8 cellular contexts compared by ENCODE assay signal in genomic region chr6:56955171-56956155, GRCh38. TPM values are rescaled to one million over a fixed set of nuclear protein-coding genes. Genes with fewer than 3 reads are reported as not detected.
A peak's percentile ranks its signal among the peaks of the same experiment; 100 is the strongest.
DNase-seq lines count a peak whose midpoint lies in the region; ATAC-seq and TF ChIP-seq lines count a peak whose summit lies in the region.

No MANE protein-coding gene starts in this region.

- peak overlapping the region; percentile 58 for H2AFZ ChIP-seq in KMS-11 (ENCODE audit: low read depth)

- ATAC-seq in GM21786 (IDR thresholded peaks at IDR 0.05; ENCODE audit: unreplicated experiment), result peak; percentile 57
- peak; percentile 81 for ATAC-seq in Right ventricle myocardium inferior

- peak overlapping the region; percentile 85 for H3K4me2 ChIP-seq in KMS-11

- peak overlapping the region; percentile 95 for H3K27ac ChIP-seq in KMS-11
- H3K27ac ChIP-seq in RWPE1, result peak overlapping the region; percentile 84

- DNase-seq in GDM1 (lab: John Stamatoyannopoulos, UW) (peak; percentile 87), RWPE1 (ENCODE audit: low spot score) (peak; percentile 73), Right ventricle myocardium inferior (ENCODE audit: missing footprints) (peak; percentile 81), osteocyte (ENCODE audit: extremely low spot score, unreplicated experiment) (peak; percentile 97), ureter (ENCODE audit: low spot score) (peak; percentile 91)
- DNase-seq in activated naive CD8-positive, alpha-beta T cell treated with anti-CD3 and anti-CD28 coated beads for 36 hours, result peak; percentile 82

- H3K9me3 Mint-ChIP-seq in activated naive CD8-positive, alpha-beta T cell treated with anti-CD3 and anti-CD28 coated beads for 36 hours, result no peaks in the 10 kb centered on the region
- no peaks in the 10 kb centered on the region for H3K9me3 Mint-ChIP-seq in osteocyte (ENCODE audit: unreplicated experiment)

- no peak overlapping the region for H3K4me3 ChIP-seq in KMS-11 (IDR thresholded peaks at IDR 0.05; ENCODE audit: insufficient read depth, low read depth, low read length)

- H3K4me3 Mint-ChIP-seq in activated naive CD8-positive, alpha-beta T cell treated with anti-CD3 and anti-CD28 coated beads for 36 hours, result peak overlapping the region; percentile 72
- peak overlapping the region; percentile 88 for H3K4me3 Mint-ChIP-seq in osteocyte (ENCODE audit: unreplicated experiment)

- H3K27ac Mint-ChIP-seq in activated naive CD8-positive, alpha-beta T cell treated with anti-CD3 and anti-CD28 coated beads for 36 hours, result no peak overlapping the region
- peak overlapping the region; percentile 93 for H3K27ac Mint-ChIP-seq in osteocyte (ENCODE audit: unreplicated experiment)

- peaks cover 69% of the 10 kb centered on the region for H3K27me3 Mint-ChIP-seq in activated naive CD8-positive, alpha-beta T cell treated with anti-CD3 and anti-CD28 coated beads for 36 hours
- no peaks in the 10 kb centered on the region for H3K27me3 Mint-ChIP-seq in osteocyte (ENCODE audit: unreplicated experiment)

- POLR2A ChIA-PET in RWPE1 (lab: Yijun Ruan, JAX; ENCODE audit: low non-redundant PET), result no interaction called here

- H3K4me1 Mint-ChIP-seq in activated naive CD8-positive, alpha-beta T cell treated with anti-CD3 and anti-CD28 coated beads for 36 hours, result peaks cover 18% of the 10 kb centered on the region
- H3K4me1 Mint-ChIP-seq in osteocyte (ENCODE audit: unreplicated experiment), result peaks cover 70% of the 10 kb centered on the region

- intact Hi-C loops in Right ventricle myocardium inferior (cut with DNase I), result no loop called here

- peak overlapping the region; percentile 83 for H3K9ac ChIP-seq in KMS-11

- H3K36me3 ChIP-seq in KMS-11 (ENCODE audit: insufficient read depth), result 0 out of 2 replicates have a peak, but pooled peaks cover 3% of the 10 kb centered on the region

- TF ChIP-seq CTCF in KMS-11 (conservative IDR thresholded peaks at IDR 0.05; ENCODE audit: low read depth, low read length) (peak; percentile 74), RWPE1 (conservative IDR thresholded peaks at IDR 0.05; ENCODE audit: low read depth) (peak; percentile 82), osteocyte (IDR thresholded peaks at IDR 0.05) (peak; percentile 94)

- peaks cover 38% of the 10 kb centered on the region for H3K4me1 ChIP-seq in KMS-11 (ENCODE audit: low read depth, poor library complexity, severe bottlenecking)

- H3K27me3 ChIP-seq in KMS-11 (ENCODE audit: insufficient read depth, low read depth), result no peaks in the 10 kb centered on the region

- peaks cover 39% of the 10 kb centered on the region for H3K79me2 ChIP-seq in KMS-11 (ENCODE audit: insufficient read depth, low read depth)

- CTCF ChIA-PET in RWPE1 (lab: Yijun Ruan, JAX), result interaction anchor here (0.6 to 1.4 kb wide), 19 partner anchors 9 to 216 kb away, joined by 3 to 14 read pairs (median 3); partner anchors contain the start of genes BAG2 and KIAA1586

- no peaks in the 10 kb centered on the region for H4K20me1 ChIP-seq in KMS-11 (ENCODE audit: insufficient read depth)

- H3K36me3 Mint-ChIP-seq in activated naive CD8-positive, alpha-beta T cell treated with anti-CD3 and anti-CD28 coated beads for 36 hours, result no peaks in the 10 kb centered on the region
- H3K36me3 Mint-ChIP-seq in osteocyte (ENCODE audit: unreplicated experiment), result no peaks in the 10 kb centered on the region

RNA-seq across cellular contexts. Expression of gene BEND6, which starts 0.6 kb away (rescaled TPM):
- total RNA-seq in activated naive CD8-positive, alpha-beta T cell treated with anti-CD3 and anti-CD28 coated beads for 36 hours, result not detected
- total RNA-seq in Right ventricle myocardium inferior (0.30 TPM), osteocyte (7.0 and 9.2 TPM in 2 replicates), ureter (4.1 TPM)
